In genomic region chr10:44193567-44194220, GRCh38 we compare ENCODE assay signal across 27 cellular contexts.
A peak's percentile ranks its signal among the peaks of the same experiment; 100 is the strongest.
DNase-seq lines count a peak whose midpoint lies in the region; ATAC-seq, FAIRE-seq and TF ChIP-seq lines count a peak whose summit lies in the region.
"Had no signal": no experiment of that assay in that cellular context is flagged by ENCODE, and none has a peak within 500 bp of the region (broad histone marks: within the 10 kb centered on the region; RNA-seq: fewer than 3 reads in every experiment).

No MANE protein-coding gene starts in this region.

- H3K4me2 ChIP-seq in HepG2 (ENCODE audit: low read depth, low read length), result peak overlapping the region; percentile 80
- no peak overlapping the region for H3K4me2 ChIP-seq in parathyroid adenoma (ENCODE audit: low read length)
- H3K4me2 ChIP-seq: BLaER1, SK-N-SH had no signal

- H3K27ac ChIP-seq in HepG2 (ENCODE audit: extremely low read length, insufficient read depth, low read length), result no peak overlapping the region
- no peak overlapping the region for H3K27ac ChIP-seq in right lobe of liver
- H3K27ac ChIP-seq in parathyroid adenoma, result peak overlapping the region; percentile 54
- H3K27ac ChIP-seq: BLaER1, HL-60 had no signal

- no peak for DNase-seq in HepG2 (ENCODE audit: low spot score)
- DNase-seq in right lobe of liver, result no peak
- DNase-seq in fibroblast of peridontal ligament (ENCODE audit: extremely low read depth), result peak; percentile 67
- DNase-seq in stimulated activated naive B cell treated with anti-CD40 and anti-IgM and Interleukin-4, amounts not matched to agents 10 μg/mL and 1 μg/mL and 100 μg/mL, for 72 hours, result no peak
- no peak for DNase-seq in GM12892 (ENCODE audit: insufficient read length)
- DNase-seq in Kasumi-1 (lab: John Stamatoyannopoulos, UW), result no peak
- DNase-seq: CD4-positive, alpha-beta memory T cell; COR-L47; GOT3; HFFc6; Karpas-422; MV-4-11; NCI-H1105; NCI-H1436 treated with DMSO at 0.1 percent for 48 hours; NCI-H187 treated with DMSO at 0.1 percent for 48 hours; NCI-H446; NCI-H524 treated with DMSO at 0.1 percent for 48 hours; NCI-H774; NK-92 treated with Interleukin-12 subunit alpha and Interleukin-12 subunit beta, amount 100 ng/mL, for 24 hours; PC-3; SK-N-SH had no signal

- no peaks in the 10 kb centered on the region for H3K27me3 ChIP-seq in HepG2 (ENCODE audit: control insufficient read depth in 1 of 2, insufficient read depth in 2 of 2, low read length in 2 of 2)
- H3K27me3 ChIP-seq in right lobe of liver, result no peaks in the 10 kb centered on the region
- H3K27me3 ChIP-seq in parathyroid adenoma (ENCODE audit: control insufficient read depth, insufficient read depth, low read length), result no peaks in the 10 kb centered on the region
- H3K27me3 ChIP-seq: BLaER1 had no signal

- H3K4me3 Mint-ChIP-seq in stimulated activated naive B cell treated with anti-CD40 and anti-IgM and Interleukin-4, amounts not matched to agents 10 μg/mL and 1 μg/mL and 100 μg/mL, for 72 hours, result no peak overlapping the region
- H3K4me3 Mint-ChIP-seq: CD4-positive, alpha-beta memory T cell; HFFc6 had no signal

- no peak for TF ChIP-seq RAD21 in HepG2 (CRISPR knock-in tag; IDR thresholded peaks at IDR 0.05)

- intact Hi-C loops in HepG2 (cut with micrococcal nuclease; ENCODE audit: unreplicated experiment) (loop anchor here (2.0 kb wide), 1 partner anchor 43 kb away; no protein-coding TSS in a partner anchor), right lobe of liver (cut with DNase I) (no loop called here)

- no peaks in the 10 kb centered on the region for H3K9me3 ChIP-seq in HepG2 (ENCODE audit: low read length)
- H3K9me3 ChIP-seq in right lobe of liver, result no peaks in the 10 kb centered on the region
- no peaks in the 10 kb centered on the region for H3K9me3 ChIP-seq in parathyroid adenoma (ENCODE audit: control insufficient read depth, low read length)
- H3K9me3 ChIP-seq: HAP-1 had no signal

- TF ChIP-seq EP300 in HepG2 (IDR thresholded peaks at IDR 0.05; ENCODE audit: low read depth in 2 of 2, low read length in 2 of 2), result no peak
- no peak for TF ChIP-seq EP300 in HepG2 (CRISPR knock-in tag; IDR thresholded peaks at IDR 0.05; ENCODE audit: borderline replicate concordance)

- H3K36me3 ChIP-seq in HepG2 (replicated peaks in 1 of 2; ENCODE audit: control insufficient read depth in 1 of 2, insufficient read depth in 2 of 2, low read length in 2 of 2) (no peaks in the 10 kb centered on the region), right lobe of liver (no peaks in the 10 kb centered on the region), parathyroid adenoma (ENCODE audit: control insufficient read depth, insufficient read depth, low read length) (no peaks in the 10 kb centered on the region)
- H3K36me3 ChIP-seq: BLaER1, HAP-1 had no signal

- H3K4me1 ChIP-seq in HepG2 (ENCODE audit: insufficient read depth, low read length) (peaks cover 68% of the 10 kb centered on the region), right lobe of liver (peaks cover 0 to 15% (median 6%) of the 10 kb centered on the region in 4 donors), parathyroid adenoma (peaks cover 31% of the 10 kb centered on the region)
- H3K4me1 ChIP-seq: HAP-1 had no signal

- H3K9me3 Mint-ChIP-seq in stimulated activated naive B cell treated with anti-CD40 and anti-IgM and Interleukin-4, amounts not matched to agents 10 μg/mL and 1 μg/mL and 100 μg/mL, for 72 hours, result peaks cover 3 to 6% of the 10 kb centered on the region in 2 donors

- TF ChIP-seq POLR2A in HepG2 (IDR thresholded peaks at IDR 0.05; ENCODE audit: insufficient read depth in 1 of 2, low read depth in 2 of 2, low read length in 2 of 2), result no peak
- TF ChIP-seq POLR2A in right lobe of liver (IDR thresholded peaks at IDR 0.05), result no peak
- TF ChIP-seq POLR2A in GM12892 (IDR thresholded peaks at IDR 0.05; ENCODE audit: low read depth, low read length), result no peak

- POLR2A ChIA-PET in HepG2 (lab: Yijun Ruan, JAX), result interaction anchor here (0.6 to 2.6 kb wide), 7 partner anchors 9 to 45 kb away, joined by 3 to 7 read pairs (median 3); no protein-coding TSS in a partner anchor

- CTCF ChIA-PET in HepG2 (lab: Yijun Ruan, JAX; ENCODE audit: low intra/inter-chr PET ratio, low total read pairs), result no interaction called here

- TF ChIP-seq CTCF in HepG2 (CRISPR knock-in tag; IDR thresholded peaks at IDR 0.05), result no peak
- no peak for TF ChIP-seq CTCF in right lobe of liver (IDR thresholded peaks at IDR 0.05)
- no peak for TF ChIP-seq CTCF in parathyroid adenoma (IDR thresholded peaks at IDR 0.05)

- in situ Hi-C loops in HepG2 (cut with HindIII; ENCODE audit: extremely low pct_ligation_motif_present, low pct_unique_long_range_greater_than_20kb), result no loop called here

- no peak overlapping the region; the same call in 1 of the 2 replicates for H3K9ac ChIP-seq in HepG2 (ENCODE audit: insufficient read depth, low read depth, low read length)
- H3K9ac ChIP-seq in parathyroid adenoma, result no peak overlapping the region
- H3K9ac ChIP-seq: BLaER1, SK-N-SH had no signal

- no peak overlapping the region for H3K4me3 ChIP-seq in HepG2 (replicated peaks in 1 of 3; ENCODE audit: insufficient read depth in 1 of 3, low read depth in 2 of 3, low read length in 3 of 3)
- no peak overlapping the region for H3K4me3 ChIP-seq in right lobe of liver
- no peak overlapping the region for H3K4me3 ChIP-seq in parathyroid adenoma (ENCODE audit: low read depth, low read length)
- H3K4me3 ChIP-seq: BLaER1, HAP-1 had no signal

- FAIRE-seq in HepG2 (lab: Jason Lieb, UNC) (no peak), GM12892 (lab: Jason Lieb, UNC) (no peak)
- FAIRE-seq: A204.1, G401.6 had no signal

- no peaks in the 10 kb centered on the region for H3K4me1 Mint-ChIP-seq in stimulated activated naive B cell treated with anti-CD40 and anti-IgM and Interleukin-4, amounts not matched to agents 10 μg/mL and 1 μg/mL and 100 μg/mL, for 72 hours
- H3K4me1 Mint-ChIP-seq: CD4-positive, alpha-beta memory T cell had no signal

- 96% methylated on average over 4 of the region's 5 CpGs for WGBS in HepG2 (ENCODE audit: low lambda C conversion rate)
- WGBS in right lobe of liver (ENCODE audit: insufficient coverage, low coverage, low lambda C conversion rate, missing lambda C conversion rate), result no CpG with 5 or more reads among the region's 5 CpGs

- H2AFZ ChIP-seq in HepG2 (ENCODE audit: low read length), result no peak overlapping the region
- peak overlapping the region; percentile 69 for H2AFZ ChIP-seq in parathyroid adenoma

- H3K27ac Mint-ChIP-seq in stimulated activated naive B cell treated with anti-CD40 and anti-IgM and Interleukin-4, amounts not matched to agents 10 μg/mL and 1 μg/mL and 100 μg/mL, for 72 hours, result no peak overlapping the region
- H3K27ac Mint-ChIP-seq: CD4-positive, alpha-beta memory T cell; HFFc6 had no signal

- H3K36me3 Mint-ChIP-seq in stimulated activated naive B cell treated with anti-CD40 and anti-IgM and Interleukin-4, amounts not matched to agents 10 μg/mL and 1 μg/mL and 100 μg/mL, for 72 hours, result no peaks in the 10 kb centered on the region
- H3K36me3 Mint-ChIP-seq: CD4-positive, alpha-beta memory T cell had no signal

- no peaks in the 10 kb centered on the region for H4K20me1 ChIP-seq in HepG2 (ENCODE audit: insufficient read depth, low read length)
- H4K20me1 ChIP-seq: BLaER1 had no signal

- BruUV-seq in HepG2 (replicated peaks; lab: Mats Ljungman, UMichigan), result no TSS peak

- H3K79me2 ChIP-seq in HepG2 (ENCODE audit: insufficient read depth, low read length) (no peaks in the 10 kb centered on the region), parathyroid adenoma (no peaks in the 10 kb centered on the region)

- ATAC-seq in HepG2, result no peak
- no peak for ATAC-seq in right lobe of liver
- no peak for ATAC-seq in stimulated activated naive B cell treated with anti-CD40 and anti-IgM and Interleukin-4, amounts not matched to agents 10 μg/mL and 1 μg/mL and 100 μg/mL, for 72 hours (replicated peaks)
- ATAC-seq: PC-3 had no signal

- H3K27me3 Mint-ChIP-seq in stimulated activated naive B cell treated with anti-CD40 and anti-IgM and Interleukin-4, amounts not matched to agents 10 μg/mL and 1 μg/mL and 100 μg/mL, for 72 hours, result no peaks in the 10 kb centered on the region

TF ChIP-seq in HepG2, 621 proteins besides CTCF, POLR2A, EP300 and RAD21 (continues in another document):
- TF ChIP-seq ZNF512B (CRISPR knock-in tag; IDR thresholded peaks at IDR 0.05; ENCODE audit: borderline replicate concordance) (no peak), ZNF850 (CRISPR knock-in tag; conservative IDR thresholded peaks at IDR 0.05) (0 out of 2 replicates have a peak, but pooled peaks have one; percentile 23)
